19 cellular contexts compared by ENCODE assay signal in genomic region chr22:44359496-44360110, GRCh38. TPM values are rescaled to one million over a fixed set of nuclear protein-coding genes. Genes with fewer than 3 reads are reported as not detected.
DNase-seq lines count a peak whose midpoint lies in the region; ATAC-seq and TF ChIP-seq lines count a peak whose summit lies in the region.
"Had no signal": no experiment of that assay in that cellular context is flagged by ENCODE, and none has a peak within 500 bp of the region (broad histone marks: within the 10 kb centered on the region; RNA-seq: fewer than 3 reads in every experiment).

No MANE protein-coding gene starts in this region.

- POLR2A ChIA-PET in activated CD4-positive, alpha-beta T cell treated with anti-CD3 and anti-CD28 coated beads for 36 hours (lab: Charles Lee), result no interaction called here

- DNase-seq in NB4 (ENCODE audit: low read depth), result peak; percentile 40
- DNase-seq in coronary artery (ENCODE audit: low spot score), result peak; percentile 68
- no peak for DNase-seq in NCI-H82 (lab: John Stamatoyannopoulos, UW)
- DNase-seq in RPMI8226, result no peak
- no peak for DNase-seq in activated CD4-positive, alpha-beta T cell treated with anti-CD3 and anti-CD28 coated beads for 36 hours
- DNase-seq: activated CD4-positive, alpha-beta T cell treated with anti-CD3 and anti-CD28 coated beads for 1 hour; activated CD8-positive, alpha-beta memory T cell treated with anti-CD3 and anti-CD28 coated beads for 24 hours; activated naive CD4-positive, alpha-beta T cell treated with Interleukin-2 at 50 U/mL for 16 hours; activated T-cell treated with anti-CD3 and anti-CD28 coated beads, Interleukin-2, amount 50 U/mL, for 48 hours; amygdala; CD4-positive, CD25-positive, alpha-beta regulatory T cell; dermis blood vessel endothelial cell; NCI-H510A treated with DMSO at 0.1 percent for 48 hours had no signal

- no peaks in the 10 kb centered on the region for H3K4me1 Mint-ChIP-seq in activated CD4-positive, alpha-beta T cell treated with anti-CD3 and anti-CD28 coated beads for 36 hours
- H3K4me1 Mint-ChIP-seq: CD4-positive, CD25-positive, alpha-beta regulatory T cell had no signal

- peak overlapping the region; percentile 73 to 93 for H3K27ac ChIP-seq in coronary artery
- H3K27ac ChIP-seq in muscle layer of colon (ENCODE audit: low read depth, low read length), result peak overlapping the region; percentile 70
- H3K27ac ChIP-seq in stomach smooth muscle (ENCODE audit: low read length), result peak overlapping the region; percentile 92
- H3K27ac ChIP-seq: cardiac muscle cell, left lung had no signal

- H3K9me3 ChIP-seq in muscle layer of colon (ENCODE audit: low read length) (no peaks in the 10 kb centered on the region), stomach smooth muscle (ENCODE audit: control insufficient read depth in 2 of 2, low read length in 2 of 2) (no peaks in the 10 kb centered on the region)
- H3K9me3 ChIP-seq: left lung had no signal

- CTCF ChIA-PET in activated CD4-positive, alpha-beta T cell treated with anti-CD3 and anti-CD28 coated beads for 36 hours (lab: Charles Lee), result no interaction called here

- H3K9me3 Mint-ChIP-seq in activated CD4-positive, alpha-beta T cell treated with anti-CD3 and anti-CD28 coated beads for 36 hours (ENCODE audit: low read depth), result no peaks in the 10 kb centered on the region
- H3K9me3 Mint-ChIP-seq: CD4-positive, CD25-positive, alpha-beta regulatory T cell had no signal

- TF ChIP-seq CTCF in NB4 (IDR thresholded peaks at IDR 0.05; ENCODE audit: low read depth, low read length) (no peak), coronary artery (IDR thresholded peaks at IDR 0.05) (no peak)

- H3K4me1 ChIP-seq in muscle layer of colon (ENCODE audit: insufficient read depth, low read length), result peaks cover 82% of the 10 kb centered on the region
- H3K4me1 ChIP-seq in stomach smooth muscle (ENCODE audit: control insufficient read depth, insufficient read depth, low read length), result peaks cover 68% of the 10 kb centered on the region

- H3K9ac ChIP-seq in muscle layer of colon (ENCODE audit: low read length) (peak overlapping the region; percentile 2), stomach smooth muscle (ENCODE audit: low read length in 2 of 2) (peak overlapping the region in 1 of 2 donors; percentile 73)

- H3K27ac Mint-ChIP-seq in activated CD4-positive, alpha-beta T cell treated with anti-CD3 and anti-CD28 coated beads for 36 hours, result no peak overlapping the region

- no peak for ATAC-seq in HG02763 (IDR thresholded peaks at IDR 0.05; ENCODE audit: unreplicated experiment)
- no peak for ATAC-seq in activated CD4-positive, alpha-beta T cell treated with anti-CD3 and anti-CD28 coated beads for 36 hours
- ATAC-seq: left lung had no signal

- H3K36me3 Mint-ChIP-seq in activated CD4-positive, alpha-beta T cell treated with anti-CD3 and anti-CD28 coated beads for 36 hours (ENCODE audit: low read depth), result no peaks in the 10 kb centered on the region
- H3K36me3 Mint-ChIP-seq: CD4-positive, CD25-positive, alpha-beta regulatory T cell had no signal

- H3K36me3 ChIP-seq in muscle layer of colon (ENCODE audit: insufficient read depth, low read length), result no peaks in the 10 kb centered on the region
- no peaks in the 10 kb centered on the region for H3K36me3 ChIP-seq in stomach smooth muscle (ENCODE audit: control insufficient read depth in 2 of 2, insufficient read depth in 2 of 2, low read length in 2 of 2)
- H3K36me3 ChIP-seq: cardiac muscle cell, left lung had no signal

- H3K27me3 Mint-ChIP-seq in activated CD4-positive, alpha-beta T cell treated with anti-CD3 and anti-CD28 coated beads for 36 hours, result peaks cover 8% of the 10 kb centered on the region

- TF ChIP-seq POLR2A in NB4 (IDR thresholded peaks at IDR 0.05; ENCODE audit: extremely low read depth, insufficient read length), result no peak

- H3K4me3 Mint-ChIP-seq in activated CD4-positive, alpha-beta T cell treated with anti-CD3 and anti-CD28 coated beads for 36 hours, result no peak overlapping the region
- H3K4me3 Mint-ChIP-seq: CD4-positive, CD25-positive, alpha-beta regulatory T cell had no signal

- H3K27me3 ChIP-seq in muscle layer of colon (ENCODE audit: control insufficient read depth in 1 of 2, insufficient read depth in 2 of 2, low read length in 2 of 2), result no peaks in the 10 kb centered on the region
- no peaks in the 10 kb centered on the region for H3K27me3 ChIP-seq in stomach smooth muscle (ENCODE audit: control insufficient read depth in 1 of 2, insufficient read depth in 2 of 2, low read length in 2 of 2)
- H3K27me3 ChIP-seq: cardiac muscle cell had no signal

- intact Hi-C loops in activated CD4-positive, alpha-beta T cell treated with anti-CD3 and anti-CD28 coated beads for 36 hours (cut with DNase I, micrococcal nuclease), result no loop called here

- no peak overlapping the region for H3K4me3 ChIP-seq in NB4 (ENCODE audit: low read depth, low read length)
- no peak overlapping the region for H3K4me3 ChIP-seq in coronary artery
- no peak overlapping the region for H3K4me3 ChIP-seq in muscle layer of colon (ENCODE audit: low read depth in 1 of 2, low read length in 2 of 2)
- no peak overlapping the region for H3K4me3 ChIP-seq in stomach smooth muscle (ENCODE audit: low read length in 2 of 2)
- H3K4me3 ChIP-seq: cardiac muscle cell, left lung had no signal

RNA-seq across cellular contexts. Expression of gene SHISAL1, which starts 46.9 kb away (rescaled TPM):
- total RNA-seq in activated CD4-positive, alpha-beta T cell treated with anti-CD3 and anti-CD28 coated beads for 36 hours, result not detected
- total RNA-seq: CD4-positive, CD25-positive, alpha-beta regulatory T cell; dermis blood vessel endothelial cell; mononuclear cell had no signal

Comparison
In these comparisons a context has a peak if more than half of its experiments do, and no peak if none do; other contexts are left out.
1. DNase-seq: peak in NB4 (single experiment) and coronary artery (single experiment); none in NCI-H82 (single experiment), RPMI8226 (single experiment) and activated CD4-positive, alpha-beta T cell treated with anti-CD3 and anti-CD28 coated beads for 36 hours (single experiment).
2. Peak in every context shown above with its lines, with median percentiles within 50 percentile points of each other: H3K27ac ChIP-seq.